Comparison of ENCODE assay signal across 31 cellular contexts in the genomic region with DNA sequence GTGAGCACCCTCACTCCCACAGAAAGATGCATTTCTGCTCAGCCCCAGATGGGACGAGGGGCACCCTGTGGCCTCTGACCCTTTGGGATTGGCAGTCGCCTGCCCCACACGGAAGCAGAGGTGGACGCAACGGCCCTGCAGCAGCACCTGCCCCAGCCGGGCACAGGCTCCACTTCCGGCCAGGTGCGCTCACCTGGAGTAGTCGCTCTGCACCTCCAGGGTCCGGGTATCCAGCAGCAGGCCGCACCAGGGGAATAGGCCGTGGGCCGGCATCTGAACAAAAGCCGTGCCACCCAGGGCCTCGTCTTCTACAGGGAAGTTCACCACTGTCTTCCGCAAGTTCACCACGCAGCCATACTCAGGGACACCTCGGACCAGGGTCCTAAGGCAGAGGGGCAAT. TPM values are rescaled to one million over a fixed set of nuclear protein-coding genes. Genes with fewer than 3 reads are reported as not detected.
"Had no signal": no experiment of that assay in that cellular context is flagged by ENCODE, and none has a peak within 500 bp of the region (broad histone marks: within the 10 kb centered on the region; RNA-seq: fewer than 3 reads in every experiment).

No MANE protein-coding gene starts in this region.

- H3K36me3 Mint-ChIP-seq: mesothelial cell of epicardium; natural killer cell treated with Interleukin-12 subunit alpha and Interleukin-12 subunit beta and Interleukin-15 and Interleukin-18, amount 100 ng/mL, for 72 hours; stimulated activated effector memory CD8-positive, alpha-beta T cell treated with anti-CD3 and anti-CD28 coated beads, Interleukin-12 subunit alpha, Interleukin-12 subunit beta, amount 100 ng/mL, for 72 hours had no signal

- H3K27me3 Mint-ChIP-seq: naive B cell had no signal

- H3K27ac ChIP-seq: esophagus squamous epithelium, prostate gland, right atrium auricular region, sigmoid colon, stomach, thyroid gland, vagina had no signal

- H3K9me3 Mint-ChIP-seq: effector memory CD8-positive, alpha-beta T cell; mesothelial cell of epicardium; natural killer cell treated with Interleukin-12 subunit alpha and Interleukin-12 subunit beta and Interleukin-15 and Interleukin-18, amount 100 ng/mL, for 72 hours; neural crest cell; stimulated activated effector memory CD8-positive, alpha-beta T cell treated with anti-CD3 and anti-CD28 coated beads, Interleukin-12 subunit alpha, Interleukin-12 subunit beta, amount 100 ng/mL, for 72 hours had no signal

- ATAC-seq: effector memory CD8-positive, alpha-beta T cell; mucosa of descending colon; natural killer cell treated with Interleukin-12 subunit alpha and Interleukin-12 subunit beta and Interleukin-15 and Interleukin-18, amount 100 ng/mL, for 72 hours; stimulated activated effector memory CD8-positive, alpha-beta T cell treated with anti-CD3 and anti-CD28 coated beads, Interleukin-12 subunit alpha, Interleukin-12 subunit beta, amount 100 ng/mL, for 72 hours had no signal

- H3K27ac Mint-ChIP-seq: effector memory CD8-positive, alpha-beta T cell; mesothelial cell of epicardium; naive B cell; natural killer cell treated with Interleukin-12 subunit alpha and Interleukin-12 subunit beta and Interleukin-15 and Interleukin-18, amount 100 ng/mL, for 72 hours; stimulated activated effector memory CD8-positive, alpha-beta T cell treated with anti-CD3 and anti-CD28 coated beads, Interleukin-12 subunit alpha, Interleukin-12 subunit beta, amount 100 ng/mL, for 72 hours had no signal

- H3K4me3 ChIP-seq: esophagus squamous epithelium, mucosa of descending colon, prostate gland, right atrium auricular region, sigmoid colon, stomach, thyroid gland, vagina had no signal

- H3K4me1 ChIP-seq: esophagus squamous epithelium, prostate gland, right atrium auricular region, sigmoid colon, stomach, thyroid gland, vagina had no signal

- H3K4me3 Mint-ChIP-seq: effector memory CD8-positive, alpha-beta T cell; mesothelial cell of epicardium; naive B cell; natural killer cell treated with Interleukin-12 subunit alpha and Interleukin-12 subunit beta and Interleukin-15 and Interleukin-18, amount 100 ng/mL, for 72 hours; neural crest cell; stimulated activated effector memory CD8-positive, alpha-beta T cell treated with anti-CD3 and anti-CD28 coated beads, Interleukin-12 subunit alpha, Interleukin-12 subunit beta, amount 100 ng/mL, for 72 hours had no signal

- H3K27me3 ChIP-seq: right atrium auricular region, sigmoid colon, thyroid gland, vagina had no signal

- H3K4me1 Mint-ChIP-seq: mesothelial cell of epicardium, naive B cell, neural crest cell had no signal

- H3K9me3 ChIP-seq: prostate gland, thyroid gland, vagina had no signal

- DNase-seq: cortex of kidney; effector memory CD8-positive, alpha-beta T cell; erythroblast; esophagus squamous epithelium; foreskin melanocyte; mesenchymal stem cell; mucosa of descending colon; naive B cell; sigmoid colon; stimulated activated CD4-positive, alpha-beta T cell treated with anti-CD3 and anti-CD28 coated beads, Interleukin-2, amount 100 ng/mL, for 24 hours; stimulated activated CD4-positive, alpha-beta T cell treated with anti-CD3 and anti-CD28 coated beads, Interleukin-4, amount 100 ng/mL, for 24 hours; stimulated activated naive CD4-positive, alpha-beta T cell treated with Interleukin-2 at 50 U/mL for 16 hours; stomach; thyroid gland; trophoblast cell had no signal

- H3K36me3 ChIP-seq: esophagus squamous epithelium, prostate gland, right atrium auricular region, sigmoid colon, stomach, thyroid gland, vagina had no signal

RNA-seq across cellular contexts. Expression of a gene that starts 30.7 kb away (rescaled TPM):
- total RNA-seq: dermis microvascular lymphatic vessel endothelial cell, lung microvascular endothelial cell, osteoblast, right atrium auricular region, sigmoid colon, skeletal muscle tissue, subcutaneous adipose tissue, temporal lobe, thyroid gland, ureter, vagina had no signal
- polyA plus RNA-seq: keratinocyte, liver had no signal

RNA-seq across cellular contexts. Expression of a gene that starts 39.0 kb away (rescaled TPM):
- total RNA-seq: dermis microvascular lymphatic vessel endothelial cell; esophagus squamous epithelium; liver; lung microvascular endothelial cell; mesothelial cell of epicardium; natural killer cell treated with Interleukin-12 subunit alpha and Interleukin-12 subunit beta and Interleukin-15 and Interleukin-18, amount 100 ng/mL, for 72 hours; neural crest cell; osteoblast; prostate gland; right atrium auricular region; sigmoid colon; skeletal muscle tissue; stomach; subcutaneous adipose tissue; temporal lobe; thyroid gland; ureter; vagina had no signal
- polyA plus RNA-seq: keratinocyte, liver, stomach had no signal
